Comparison of ENCODE assay signal across 8 cellular contexts in genomic region chrX:136250191-136251041, GRCh38. TPM values are rescaled to one million over a fixed set of nuclear protein-coding genes. Genes with fewer than 3 reads are reported as not detected.
DNase-seq lines count a peak whose midpoint lies in the region; ATAC-seq, FAIRE-seq and TF ChIP-seq lines count a peak whose summit lies in the region.

No MANE protein-coding gene starts in this region.

- peak; percentile 42 for DNase-seq in AG08396 (ENCODE audit: low spot score)
- peak; percentile 70 for DNase-seq in activated CD4-positive, alpha-beta T cell treated with anti-CD3 and anti-CD28 coated beads for 36 hours
- DNase-seq in H1 (ENCODE audit: low read depth in 1 of 2, low spot score in 2 of 2) = peak in 1 of 2 experiments; percentile 49
- peak; percentile 52 for DNase-seq in stimulated activated naive CD8-positive, alpha-beta T cell treated with anti-CD3 and anti-CD28 coated beads, Interleukin-15, Interleukin-2, amounts not matched to agents 100 U/mL and 50 U/mL, for 24 hours
- no peak for DNase-seq in NCI-H2196 (lab: John Stamatoyannopoulos, UW; ENCODE audit: unreplicated experiment)

- no peaks in the 10 kb centered on the region; the same call in 1 of the 2 replicates for H3K23me2 ChIP-seq in H1 (ENCODE audit: low read depth, low read length)

- H4K20me1 ChIP-seq in H1 (replicated peaks in 1 of 2; ENCODE audit: control insufficient read depth in 1 of 2, insufficient read depth in 2 of 2, low read length in 2 of 2) = no peaks in the 10 kb centered on the region

- peak; percentile 33 for ATAC-seq in GM19324 (IDR thresholded peaks at IDR 0.05; ENCODE audit: low FRiP score, unreplicated experiment)
- peak; percentile 25 for ATAC-seq in HG03342 (IDR thresholded peaks at IDR 0.05; ENCODE audit: unreplicated experiment)
- peak; percentile 55 for ATAC-seq in activated CD4-positive, alpha-beta T cell treated with anti-CD3 and anti-CD28 coated beads for 36 hours
- peak; percentile 58 for ATAC-seq in stimulated activated naive CD8-positive, alpha-beta T cell treated with anti-CD3 and anti-CD28 coated beads, Interleukin-15, Interleukin-2, amounts not matched to agents 100 U/mL and 50 U/mL, for 24 hours

- H3K4me1 Mint-ChIP-seq in activated CD4-positive, alpha-beta T cell treated with anti-CD3 and anti-CD28 coated beads for 36 hours = peaks cover 8% of the 10 kb centered on the region

- H3K4me1 ChIP-seq in H1 (replicated peaks in 1 of 4; ENCODE audit: control insufficient read depth in 3 of 4, insufficient read depth in 4 of 4, low read length in 3 of 4) (peaks cover 0 to 5% (median under 1%) of the 10 kb centered on the region in 4 experiments; a peak in 2 of 7 replicates), mucosa of rectum (ENCODE audit: control insufficient read depth in 2 of 2, insufficient read depth in 2 of 2, low read length in 2 of 2) (no peaks in the 10 kb centered on the region)

- no peaks in the 10 kb centered on the region for H3K79me1 ChIP-seq in H1 (ENCODE audit: low read depth, low read length)

- peak overlapping the region; percentile 24 to 79 (median 70) for H3K9ac ChIP-seq in H1 (replicated peaks in 1 of 4; ENCODE audit: extremely low read depth in 1 of 4, low read depth in 3 of 4, low read length in 3 of 4)
- H3K9ac ChIP-seq in mucosa of rectum (ENCODE audit: low read depth in 1 of 2, low read length in 2 of 2) = peak overlapping the region in 1 of 2 donors; percentile 59

- POLR2A ChIA-PET in activated CD4-positive, alpha-beta T cell treated with anti-CD3 and anti-CD28 coated beads for 36 hours (lab: Charles Lee) = interaction anchor here (0.6 kb wide), 1 partner anchor 181 kb away, joined by 3 read pairs; no protein-coding TSS in a partner anchor
- POLR2A ChIA-PET in H1 (lab: Charles Lee; ENCODE audit: partially characterized antibody) = interaction anchor here (0.7 kb wide), 1 partner anchor 247 kb away, joined by 3 read pairs; the partner anchor contains the start of gene HTATSF1

- H3K27me3 ChIP-seq in H1 (replicated peaks in 1 of 4; ENCODE audit: control insufficient read depth in 3 of 4, extremely low read depth in 1 of 4, insufficient read depth in 3 of 4, low read length in 3 of 4) = no peaks in the 10 kb centered on the region
- peaks cover 0 to 15% of the 10 kb centered on the region in 2 donors for H3K27me3 ChIP-seq in mucosa of rectum (ENCODE audit: control insufficient read depth in 2 of 2, insufficient read depth in 2 of 2, low read length in 2 of 2)

- no peak overlapping the region for H3K14ac ChIP-seq in H1 (ENCODE audit: insufficient read length)

- intact Hi-C loops in activated CD4-positive, alpha-beta T cell treated with anti-CD3 and anti-CD28 coated beads for 36 hours (cut with DNase I, micrococcal nuclease) = loop anchor here (1.0 to 10.0 kb wide), 6 partner anchors 103 to 664 kb away; partner anchors contain the start of genes HTATSF1 (in 2 of the 2), FHL1 (in 1 of the 2) and MMGT1 (in 1 of the 2)

- H3K9me3 ChIP-seq in H1 (ENCODE audit: insufficient read depth in 2 of 2, low read depth in 1 of 2, low read length in 1 of 2) (no peaks in the 10 kb centered on the region), mucosa of rectum (ENCODE audit: control insufficient read depth in 2 of 2, low read length in 2 of 2) (no peaks in the 10 kb centered on the region)

- peak; percentile 80 for FAIRE-seq in H1 (lab: Jason Lieb, UNC)

- H2BK15ac ChIP-seq in H1 (ENCODE audit: low read length) = no peak overlapping the region

- H4K5ac ChIP-seq in H1 (ENCODE audit: insufficient read length, low read depth, low read length) = no peak overlapping the region

- H3K36me3 ChIP-seq in H1 (ENCODE audit: control insufficient read depth in 2 of 4, insufficient read depth in 4 of 4, low read length in 3 of 4) (peaks cover 0 to 4% (median 0%) of the 10 kb centered on the region in 4 experiments; a peak in 2 of 8 replicates), mucosa of rectum (ENCODE audit: control insufficient read depth in 2 of 2, insufficient read depth in 2 of 2, low read length in 2 of 2) (no peaks in the 10 kb centered on the region)

- H2AFZ ChIP-seq in H1 (ENCODE audit: low read length) = no peak overlapping the region

- peak overlapping the region; percentile 58 for H3K27ac Mint-ChIP-seq in activated CD4-positive, alpha-beta T cell treated with anti-CD3 and anti-CD28 coated beads for 36 hours

- H3K4me3 ChIP-seq in H1 (ENCODE audit: extremely low read depth in 1 of 4, insufficient read depth in 2 of 4, low read depth in 3 of 4, low read length in 4 of 4) = peak overlapping the region; percentile 56 to 73 (median 62)
- H3K4me3 ChIP-seq in mucosa of rectum (ENCODE audit: low read length in 2 of 2) = peak overlapping the region; percentile 60 to 64

- H3K23ac ChIP-seq in H1 (ENCODE audit: insufficient read length) = no peak overlapping the region

- no peak for TF ChIP-seq RAD21 in H1 (IDR thresholded peaks at IDR 0.05 in 1 of 2, conservative IDR thresholded peaks at IDR 0.05 in 1 of 2; ENCODE audit: low read depth in 2 of 2, low read length in 2 of 2)

- H3K56ac ChIP-seq in H1 (replicated peaks; ENCODE audit: insufficient read length, low read depth, low read length) = no peak overlapping the region

- no peaks in the 10 kb centered on the region for H3K9me3 Mint-ChIP-seq in activated CD4-positive, alpha-beta T cell treated with anti-CD3 and anti-CD28 coated beads for 36 hours (ENCODE audit: low read depth)

- H3K4me3 Mint-ChIP-seq in activated CD4-positive, alpha-beta T cell treated with anti-CD3 and anti-CD28 coated beads for 36 hours = peak overlapping the region; percentile 81

- H3K27ac ChIP-seq in H1 (ENCODE audit: low read depth, low read length) (0 out of 2 replicates have a peak overlapping the region, but pooled peaks have one; percentile 63), mucosa of rectum (ENCODE audit: low read depth in 2 of 2, low read length in 2 of 2) (peak overlapping the region; percentile 35 to 51)

- no peak overlapping the region for H3K4ac ChIP-seq in H1 (replicated peaks; ENCODE audit: insufficient read length, low read depth, low read length)

- no peak overlapping the region for H2BK12ac ChIP-seq in H1 (ENCODE audit: low read depth, low read length)

- no peak overlapping the region for H4K91ac ChIP-seq in H1 (replicated peaks; ENCODE audit: insufficient read length, low read length)

- TF ChIP-seq POLR2A in H1 (IDR thresholded peaks at IDR 0.05; ENCODE audit: control extremely low read depth in 1 of 2, low read depth in 2 of 2, low read length in 2 of 2) = no peak

- TF ChIP-seq CTCF in H1 (IDR thresholded peaks at IDR 0.05; ENCODE audit: control extremely low read depth in 1 of 3, insufficient read depth in 1 of 3, low read depth in 1 of 3, low read length in 3 of 3) = no peak

- H2BK120ac ChIP-seq in H1 (replicated peaks; ENCODE audit: low read depth, low read length) = no peak overlapping the region

- H2BK20ac ChIP-seq in H1 (ENCODE audit: low read length) = no peak overlapping the region

- CTCF ChIA-PET in activated CD4-positive, alpha-beta T cell treated with anti-CD3 and anti-CD28 coated beads for 36 hours (lab: Charles Lee) = interaction anchor here (0.7 to 2.0 kb wide), 2 partner anchors 295 to 445 kb away, joined by 4 to 5 read pairs; no protein-coding TSS in a partner anchor
- CTCF ChIA-PET in H1 (lab: Charles Lee; ENCODE audit: partially characterized antibody) = interaction anchor here (1.2 kb wide), 1 partner anchor 341 kb away, joined by 3 read pairs; no protein-coding TSS in a partner anchor

- no peak overlapping the region for H3K18ac ChIP-seq in H1 (ENCODE audit: extremely low read depth, low read length)

- TF ChIP-seq EP300 in H1 (IDR thresholded peaks at IDR 0.05; ENCODE audit: borderline replicate concordance in 1 of 2, low read depth in 2 of 2, low read length in 2 of 2) = no peak

- H3K4me2 ChIP-seq in H1 (ENCODE audit: insufficient read depth in 1 of 2, low read depth in 2 of 2, low read length in 2 of 2) = peak overlapping the region; percentile 74 to 80

- H2AK5ac ChIP-seq in H1 (ENCODE audit: low read depth, low read length) = no peak overlapping the region

- H2BK5ac ChIP-seq in H1 (ENCODE audit: low read depth, low read length) = no peak overlapping the region

- peaks cover 2% of the 10 kb centered on the region for H3K36me3 Mint-ChIP-seq in activated CD4-positive, alpha-beta T cell treated with anti-CD3 and anti-CD28 coated beads for 36 hours (ENCODE audit: low read depth)

- no peak overlapping the region for H4K8ac ChIP-seq in H1 (ENCODE audit: extremely low read depth, insufficient read depth, low read length)

- no peaks in the 10 kb centered on the region for H3K27me3 Mint-ChIP-seq in activated CD4-positive, alpha-beta T cell treated with anti-CD3 and anti-CD28 coated beads for 36 hours

- 13% methylated on average over 28 of the region's 53 CpGs; no CpG with 5 or more reads in 1 of the 2 experiments for WGBS in H1 (ENCODE audit: extremely low coverage in 1 of 2, insufficient coverage in 1 of 2, insufficient read length in 1 of 2, insufficient replicate concordance in 2 of 2, low coverage in 1 of 2, low lambda C conversion rate in 2 of 2, missing lambda C conversion rate in 1 of 2), 2 experiments

- peaks cover 0 to 11% of the 10 kb centered on the region in 2 experiments; a peak in 1 of 4 replicates for H3K79me2 ChIP-seq in H1 (ENCODE audit: control insufficient read depth in 1 of 2, insufficient read depth in 2 of 2, low read length in 2 of 2)

RNA-seq across cellular contexts. Expression of gene MAP7D3, which starts 0.8 kb away (rescaled TPM):
- 10 to 100 TPM; 16.8 to 22.7 TPM for total RNA-seq in activated CD4-positive, alpha-beta T cell treated with anti-CD3 and anti-CD28 coated beads for 36 hours
- 19.2 and 19.6 TPM in 2 replicates for total RNA-seq in H1 (2021; fragmentation: NEBNext Ultra II Directional; extraction: Animal tissue kit (Norgen Biotek cat#: 25700))
- polyA plus RNA-seq in H1 (2011; rRNA removed) = 3.8 and 4.8 TPM in 2 replicates
- 7.0 TPM for polyA plus RNA-seq in H1 (2011; cell fraction: cytosol; rRNA removed)
- 9.9 TPM for polyA plus RNA-seq in H1 (2011; cell fraction: nucleus; rRNA removed)
- 12.2 to 21.1 TPM (median 13.1 TPM) in 4 replicates for polyA plus RNA-seq in H1 (2012, experiment 1 of 2)
- 1.2 TPM for polyA plus RNA-seq in H1 (2012, experiment 2 of 2)
- polyA plus RNA-seq in H1 (2013, experiment 1 of 2) = 38.0 TPM
- polyA plus RNA-seq in H1 (2013, experiment 2 of 2) = 36.9 TPM
- polyA minus RNA-seq in H1 (2011; rRNA and poly(A)+ RNA removed) = 9.5 and 10.1 TPM in 2 replicates
- 6.6 TPM for polyA minus RNA-seq in H1 (2011; cell fraction: cytosol; rRNA and poly(A)+ RNA removed)
- 15.8 TPM for polyA minus RNA-seq in H1 (2011; cell fraction: nucleus; rRNA and poly(A)+ RNA removed)

RNA-seq across cellular contexts. Expression of gene ADGRG4, which starts 50.3 kb away (rescaled TPM):
- not detected for total RNA-seq in activated CD4-positive, alpha-beta T cell treated with anti-CD3 and anti-CD28 coated beads for 36 hours
- not detected in 2 replicates for total RNA-seq in H1 (2021; fragmentation: NEBNext Ultra II Directional; extraction: Animal tissue kit (Norgen Biotek cat#: 25700))
- not detected in 2 replicates for polyA plus RNA-seq in H1 (2011; rRNA removed)
- not detected for polyA plus RNA-seq in H1 (2011; cell fraction: cytosol; rRNA removed)
- polyA plus RNA-seq in H1 (2011; cell fraction: nucleus; rRNA removed) = not detected
- polyA plus RNA-seq in H1 (2012, experiment 1 of 2) = not detected in 4 replicates
- not detected for polyA plus RNA-seq in H1 (2012, experiment 2 of 2)
- polyA plus RNA-seq in H1 (2013, experiment 1 of 2) = not detected
- polyA plus RNA-seq in H1 (2013, experiment 2 of 2) = not detected
- polyA minus RNA-seq in H1 (2011; rRNA and poly(A)+ RNA removed) = not detected in 2 replicates
- not detected for polyA minus RNA-seq in H1 (2011; cell fraction: cytosol; rRNA and poly(A)+ RNA removed)
- not detected for polyA minus RNA-seq in H1 (2011; cell fraction: nucleus; rRNA and poly(A)+ RNA removed)
